1 cellular context compared by ENCODE assay signal in genomic region chr1:8047686-8048522, GRCh38.
TF ChIP-seq lines count a peak whose summit lies in the region.

No MANE protein-coding gene starts in this region.

TF ChIP-seq in SK-N-SH treated with all-trans-retinoic acid at 6 μM for 48 hours, 23 proteins besides CTCF, POLR2A, EP300 and RAD21 (continued from another document):
- TF ChIP-seq ZFP3 (CRISPR knock-in tag; IDR thresholded peaks at IDR 0.05) (peak; percentile 60; the same call in 1 of the 2 replicates), SNAI2 (CRISPR knock-in tag; IDR thresholded peaks at IDR 0.05) (no peak), TOX (CRISPR knock-in tag; IDR thresholded peaks at IDR 0.05; ENCODE audit: borderline replicate concordance) (peak; percentile 63; the same call in 1 of the 2 replicates)
TF ChIP-seq in SK-N-SH treated with all-trans-retinoic acid at 6 μM for 48 hours: peak in this region for 9.
